ENCODE assay signal across 9 cellular contexts in the genomic region with DNA sequence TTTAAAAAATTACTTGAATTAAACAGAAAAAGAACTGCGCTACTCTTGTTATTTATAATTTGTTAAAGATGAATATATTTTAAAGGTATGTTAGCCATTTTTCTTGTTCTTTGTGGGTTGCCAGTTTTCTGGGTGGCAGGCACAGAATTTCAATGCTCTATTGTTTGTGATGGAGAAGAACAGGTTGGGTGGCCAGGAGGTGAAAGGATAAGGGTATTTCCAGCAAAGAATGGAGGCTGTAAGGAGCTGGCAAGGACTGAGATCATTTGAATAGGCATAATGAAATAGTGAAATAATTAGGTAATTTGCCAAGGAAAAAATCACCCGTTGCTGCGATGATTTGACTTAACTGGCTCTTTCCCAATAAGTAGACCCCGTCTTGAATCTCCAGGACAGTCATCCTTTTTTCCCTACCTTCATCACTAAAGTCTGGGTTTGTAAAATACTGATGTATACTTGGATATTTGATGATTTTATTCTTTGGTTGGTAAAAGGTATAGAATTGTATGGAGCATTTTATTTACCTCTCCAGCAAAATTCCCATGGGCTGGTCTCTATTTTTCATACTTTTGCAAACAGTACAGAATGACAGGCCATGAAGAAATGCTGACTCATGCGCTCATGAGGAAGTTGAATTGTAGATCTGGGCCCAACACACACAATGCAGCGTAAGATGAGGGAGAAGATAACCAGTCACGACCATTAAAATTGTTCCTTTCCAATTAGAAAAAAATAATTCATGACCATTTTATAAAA. TPM values are rescaled to one million over a fixed set of nuclear protein-coding genes. Genes with fewer than 3 reads are reported as not detected.
DNase-seq lines count a peak whose midpoint lies in the region; ATAC-seq, FAIRE-seq and TF ChIP-seq lines count a peak whose summit lies in the region.
"Had no signal": no experiment of that assay in that cellular context is flagged by ENCODE, and none has a peak within 500 bp of the region (broad histone marks: within the 10 kb centered on the region; RNA-seq: fewer than 3 reads in every experiment).

No MANE protein-coding gene starts in this region.

- dilution Hi-C loops in endothelial cell of umbilical vein (cut with MboI; ENCODE audit: extremely low pct_ligation_motif_present, low sequenced_read_pairs), result no loop called here

- H3K9ac ChIP-seq in H9 (ENCODE audit: extremely low read depth, insufficient read length, low read length) (no peak overlapping the region), PC-3 (ENCODE audit: low read length) (peak overlapping the region; percentile 50), endothelial cell of umbilical vein (replicated peaks; ENCODE audit: extremely low read depth, insufficient read depth, low read length) (peak overlapping the region; percentile 34)

- H2BK15ac ChIP-seq in H9 (ENCODE audit: low read depth, low read length), result no peak overlapping the region

- H3K9me3 ChIP-seq in H9 (ENCODE audit: control insufficient read depth, low read depth, low read length) (no peaks in the 10 kb centered on the region), PC-3 (ENCODE audit: low read length) (no peaks in the 10 kb centered on the region), endothelial cell of umbilical vein (replicated peaks; ENCODE audit: control insufficient read depth, insufficient read depth, low read length) (no peaks in the 10 kb centered on the region)

- no peaks in the 10 kb centered on the region for H4K20me1 ChIP-seq in H9 (ENCODE audit: control insufficient read depth, insufficient read depth, insufficient read length)
- no peaks in the 10 kb centered on the region for H4K20me1 ChIP-seq in PC-3 (ENCODE audit: low read length)
- no peaks in the 10 kb centered on the region for H4K20me1 ChIP-seq in endothelial cell of umbilical vein (replicated peaks; ENCODE audit: control insufficient read depth, extremely low read depth, insufficient read depth, low read length)

- intact Hi-C loops in PC-3 (cut with micrococcal nuclease) (no loop called here), endothelial cell of umbilical vein (cut with micrococcal nuclease) (no loop called here)

- H3K4me2 ChIP-seq in H9 (ENCODE audit: insufficient read depth, insufficient read length, low read length) (no peak overlapping the region), PC-3 (ENCODE audit: low read length) (peak overlapping the region; percentile 21), endothelial cell of umbilical vein (ENCODE audit: insufficient read depth, low read length) (peak overlapping the region; percentile 61)

- no peak overlapping the region for H2BK20ac ChIP-seq in H9 (ENCODE audit: low read depth, low read length, poor library complexity, severe bottlenecking)

- H3K36me3 Mint-ChIP-seq in H9 (ENCODE audit: insufficient read depth in 1 of 3, low read depth in 3 of 3) (no peaks in the 10 kb centered on the region), progenitor cell of endocrine pancreas (ENCODE audit: insufficient read depth) (no peaks in the 10 kb centered on the region)

- CTCF ChIA-PET in PC-3 (lab: Charles Lee) (no interaction called here), endothelial cell of umbilical vein (lab: Charles Lee) (interaction anchor here (0.7 kb wide), 1 partner anchor 282 kb away, joined by 3 read pairs; no protein-coding TSS in a partner anchor)

- no CpG with 5 or more reads among the region's 7 CpGs for WGBS in H9 (ENCODE audit: extremely low coverage, insufficient read length, low lambda C conversion rate)

- H2BK120ac ChIP-seq in H9 (ENCODE audit: low read depth, low read length, poor library complexity, severe bottlenecking), result no peak overlapping the region

- ATAC-seq in PC-3, result peak; percentile 89
- ATAC-seq in HG02840 (IDR thresholded peaks at IDR 0.05; ENCODE audit: low FRiP score, unreplicated experiment), result no peak
- ATAC-seq in HG03095 (IDR thresholded peaks at IDR 0.05; ENCODE audit: unreplicated experiment), result no peak
- no peak for ATAC-seq in HG02588 (IDR thresholded peaks at IDR 0.05; ENCODE audit: unreplicated experiment)

- H4K5ac ChIP-seq in H9 (ENCODE audit: insufficient read length, low read depth, low read length), result no peak overlapping the region

- no peak overlapping the region for H3K23ac ChIP-seq in H9 (ENCODE audit: insufficient read length, low read depth, low read length)

- no peak for TF ChIP-seq POLR2A in endothelial cell of umbilical vein (IDR thresholded peaks at IDR 0.05; ENCODE audit: low read depth, low read length)

- H3K14ac ChIP-seq in H9 (ENCODE audit: insufficient read depth, low read length), result no peak overlapping the region

- no peaks in the 10 kb centered on the region for H3K27me3 Mint-ChIP-seq in H9 (ENCODE audit: low read depth)
- H3K27me3 Mint-ChIP-seq in progenitor cell of endocrine pancreas, result peaks cover 21% of the 10 kb centered on the region

- no peak overlapping the region for H3K4me3 Mint-ChIP-seq in H9
- no peak overlapping the region for H3K4me3 Mint-ChIP-seq in progenitor cell of endocrine pancreas (ENCODE audit: low read depth)

- H3K9me2 ChIP-seq in PC-3 (replicated peaks; ENCODE audit: low read length), result no peaks in the 10 kb centered on the region

- peaks cover 3% of the 10 kb centered on the region; the same call in 1 of the 2 replicates for H3K4me1 ChIP-seq in H9 (ENCODE audit: insufficient read depth, low read length)
- peaks cover 22% of the 10 kb centered on the region for H3K4me1 ChIP-seq in PC-3 (ENCODE audit: insufficient read depth, low read length)
- H3K4me1 ChIP-seq in endothelial cell of umbilical vein (ENCODE audit: control insufficient read depth, extremely low read depth, insufficient read depth, low read length), result peaks cover 32% of the 10 kb centered on the region

- H3K79me2 ChIP-seq in H9 (ENCODE audit: insufficient read depth, low read length), result no peaks in the 10 kb centered on the region
- no peaks in the 10 kb centered on the region for H3K79me2 ChIP-seq in PC-3 (ENCODE audit: low read length)
- H3K79me2 ChIP-seq in endothelial cell of umbilical vein (ENCODE audit: control insufficient read depth, insufficient read depth, low read length), result no peaks in the 10 kb centered on the region

- no peak overlapping the region for H3K18ac ChIP-seq in H9 (ENCODE audit: insufficient read length, low read depth, low read length)

- H3K27ac ChIP-seq in H9 (ENCODE audit: insufficient read length, low read depth, low read length) (no peak overlapping the region), PC-3 (ENCODE audit: low read length) (peak overlapping the region; percentile 79), endothelial cell of umbilical vein (ENCODE audit: insufficient read depth, low read depth, low read length) (peak overlapping the region; percentile 57)

- DNase-seq in H9, result no peak
- DNase-seq in PC-3, result peak; percentile 77
- peak; percentile 88 for DNase-seq in endothelial cell of umbilical vein (ENCODE audit: low read depth, low spot score)
- no peak for DNase-seq in progenitor cell of endocrine pancreas (ENCODE audit: low spot score, unreplicated experiment)
- no peak for DNase-seq in NCI-H2107 (lab: John Stamatoyannopoulos, UW)
- DNase-seq: NCI-H345 had no signal

- H3K23me2 ChIP-seq in H9 (ENCODE audit: insufficient read length, low read depth, low read length, poor library complexity, severe bottlenecking), result no peaks in the 10 kb centered on the region

- no peak overlapping the region for H2AK5ac ChIP-seq in H9 (ENCODE audit: insufficient read length, low read length)

- no peaks in the 10 kb centered on the region for H3K79me1 ChIP-seq in H9 (ENCODE audit: insufficient read depth, low read depth, low read length, poor library complexity, severe bottlenecking)

- no peak overlapping the region for H4K8ac ChIP-seq in H9 (replicated peaks; ENCODE audit: insufficient read length, low read depth, low read length)

- H2BK12ac ChIP-seq in H9 (ENCODE audit: insufficient read length, low read depth, low read length), result no peak overlapping the region

- no peak overlapping the region for H2BK5ac ChIP-seq in H9 (ENCODE audit: insufficient read length, low read length)

- H3K4me3 ChIP-seq in PC-3 (ENCODE audit: low read length) (no peak overlapping the region), endothelial cell of umbilical vein (replicated peaks in 1 of 3; ENCODE audit: insufficient read depth in 1 of 3, low read depth in 1 of 3, low read length in 3 of 3) (no peak overlapping the region)

- no peaks in the 10 kb centered on the region for H3F3A ChIP-seq in PC-3 (ENCODE audit: low read length, unreplicated experiment)

- H3K9me3 Mint-ChIP-seq in H9 (no peaks in the 10 kb centered on the region), progenitor cell of endocrine pancreas (ENCODE audit: low read depth) (no peaks in the 10 kb centered on the region)

- H3K27ac Mint-ChIP-seq in H9 (peak overlapping the region; percentile 31 to 88 (median 51); a peak in 5 of 7 replicates), progenitor cell of endocrine pancreas (peak overlapping the region; percentile 59)

- peak; percentile 83 for FAIRE-seq in endothelial cell of umbilical vein (lab: Jason Lieb, UNC)

- no TSS peak for BruUV-seq in PC-3 (replicated peaks; lab: Mats Ljungman, UMichigan)
- no TSS peak for BruUV-seq in endothelial cell of umbilical vein (replicated peaks; lab: Mats Ljungman, UMichigan)

- H3T11ph ChIP-seq in H9 (ENCODE audit: low read length), result no peak overlapping the region

- H3K9me1 ChIP-seq in endothelial cell of umbilical vein (replicated peaks; ENCODE audit: control insufficient read depth, extremely low read depth, insufficient read depth, low read length), result no peaks in the 10 kb centered on the region

- no peak for TF ChIP-seq CTCF in H9 (conservative IDR thresholded peaks at IDR 0.05)
- TF ChIP-seq CTCF in PC-3 (conservative IDR thresholded peaks at IDR 0.05; ENCODE audit: low read depth, low read length), result no peak
- no peak for TF ChIP-seq CTCF in endothelial cell of umbilical vein (IDR thresholded peaks at IDR 0.05; ENCODE audit: extremely low read depth in 1 of 2, insufficient read depth in 1 of 2, low read depth in 1 of 2, low read length in 2 of 2)
- TF ChIP-seq CTCF in progenitor cell of endocrine pancreas (IDR thresholded peaks at IDR 0.05; ENCODE audit: unreplicated experiment), result no peak

- H3K4me1 Mint-ChIP-seq in H9 (peaks cover 41 to 46% of the 10 kb centered on the region in 2 experiments), progenitor cell of endocrine pancreas (ENCODE audit: low read depth) (peaks cover 31% of the 10 kb centered on the region)

- H3K27me3 ChIP-seq in H9 (ENCODE audit: insufficient read depth, low read length) (no peaks in the 10 kb centered on the region), PC-3 (ENCODE audit: low read length) (no peaks in the 10 kb centered on the region), endothelial cell of umbilical vein (ENCODE audit: control insufficient read depth in 2 of 2, insufficient read depth in 2 of 2, low read length in 2 of 2) (no peaks in the 10 kb centered on the region)

- no peak overlapping the region for H3K4ac ChIP-seq in H9 (ENCODE audit: low read depth, low read length)

- no peak overlapping the region for H3K56ac ChIP-seq in H9 (ENCODE audit: insufficient read length, low read depth, low read length)

- H2AFZ ChIP-seq in H9 (ENCODE audit: low read length), result no peak overlapping the region
- H2AFZ ChIP-seq in PC-3 (ENCODE audit: low read length), result peak overlapping the region; percentile 42
- peak overlapping the region; percentile 46 for H2AFZ ChIP-seq in endothelial cell of umbilical vein (ENCODE audit: low read depth, low read length)

- H3K36me3 ChIP-seq in PC-3 (ENCODE audit: low read depth, low read length) (no peaks in the 10 kb centered on the region), endothelial cell of umbilical vein (ENCODE audit: control insufficient read depth in 2 of 2, extremely low read depth in 1 of 2, insufficient read depth in 2 of 2, low read length in 2 of 2) (no peaks in the 10 kb centered on the region)

- no peak overlapping the region for H4K91ac ChIP-seq in H9 (ENCODE audit: insufficient read length, low read depth, low read length)

- POLR2A ChIA-PET in PC-3 (lab: Charles Lee; ENCODE audit: unreplicated experiment) (interaction anchor here (0.5 kb wide), 1 partner anchor 12 kb away, joined by 5 read pairs; no protein-coding TSS in a partner anchor), endothelial cell of umbilical vein (lab: Charles Lee) (no interaction called here)

RNA-seq across cellular contexts. Expression of gene GCNT2, which starts 2.5 kb away (rescaled TPM):
- total RNA-seq in H9 (2021) (41.3 and 41.7 TPM in 2 replicates), PC-3 (2014; rRNA removed) (15.5 and 18.3 TPM in 2 replicates), endothelial cell of umbilical vein (10.9 and 11.4 TPM in 2 replicates), progenitor cell of endocrine pancreas (8.2 and 12.3 TPM in 2 replicates)
- polyA plus RNA-seq in endothelial cell of umbilical vein, result 2.9 and 3.8 TPM in 2 replicates
- polyA plus RNA-seq in endothelial cell of umbilical vein (2011; cell fraction: cytosol; rRNA removed), result 4.4 and 4.5 TPM in 2 replicates
- polyA plus RNA-seq in endothelial cell of umbilical vein (2011; cell fraction: nucleus; rRNA removed), result 7.2 and 8.4 TPM in 2 replicates
- 10.8 and 14.7 TPM in 2 replicates for polyA plus RNA-seq in endothelial cell of umbilical vein (2012)
- 10.1 and 16.1 TPM in 2 replicates for polyA minus RNA-seq in endothelial cell of umbilical vein
- polyA minus RNA-seq in endothelial cell of umbilical vein (2011; cell fraction: cytosol; rRNA and poly(A)+ RNA removed), result 5.2 TPM
- 17.5 and 23.0 TPM in 2 replicates for polyA minus RNA-seq in endothelial cell of umbilical vein (2011; cell fraction: nucleus; rRNA and poly(A)+ RNA removed)

Comparison
In these comparisons a context has a peak if more than half of its experiments do, and no peak if none do; other contexts are left out.
1. DNase-seq: peak in PC-3 (single experiment) and endothelial cell of umbilical vein (single experiment); none in H9 (single experiment), progenitor cell of endocrine pancreas (single experiment) and NCI-H2107 (single experiment).